Comparison of ENCODE assay signal across 16 cellular contexts in genomic region chr1:151352001-151352718, GRCh38. TPM values are rescaled to one million over a fixed set of nuclear protein-coding genes. Genes with fewer than 3 reads are reported as not detected.
DNase-seq lines count a peak whose midpoint lies in the region; ATAC-seq and TF ChIP-seq lines count a peak whose summit lies in the region.
"Had no signal": no experiment of that assay in that cellular context is flagged by ENCODE, and none has a peak within 500 bp of the region (broad histone marks: within the 10 kb centered on the region; RNA-seq: fewer than 3 reads in every experiment).

No MANE protein-coding gene starts in this region.

- no peak overlapping the region for H2AK5ac ChIP-seq in trophoblast cell (ENCODE audit: low read length)

- POLR2A ChIA-PET in PC-3 (lab: Charles Lee; ENCODE audit: unreplicated experiment) = no interaction called here
- POLR2A ChIA-PET in activated CD8-positive, alpha-beta T cell treated with anti-CD3 and anti-CD28 coated beads, Interleukin-2, amount 10 ng/mL, durations not matched to agents 7 days and 5 days (lab: Charles Lee) = interaction anchor here (0.6 kb wide), 2 partner anchors 11 to 348 kb away, joined by 3 to 5 read pairs; no protein-coding TSS in a partner anchor

- H3K18ac ChIP-seq in trophoblast cell (ENCODE audit: low read length) = no peak overlapping the region

- no peak overlapping the region for H4K12ac ChIP-seq in trophoblast cell (ENCODE audit: low read depth, low read length)

- H3K14ac ChIP-seq in trophoblast cell (ENCODE audit: low read length) = no peak overlapping the region

- H2BK5ac ChIP-seq in trophoblast cell (ENCODE audit: low read depth, low read length, poor library complexity) = no peak overlapping the region

- H3K27me3 Mint-ChIP-seq in activated CD8-positive, alpha-beta T cell treated with anti-CD3 and anti-CD28 coated beads, Interleukin-2, amount 10 ng/mL, durations not matched to agents 7 days and 5 days (ENCODE audit: low read depth) = peaks cover 3% of the 10 kb centered on the region
- H3K27me3 Mint-ChIP-seq: activated naive CD8-positive, alpha-beta T cell treated with anti-CD3 and anti-CD28 coated beads, Interleukin-2, amount 50 U/mL, for 24 hours; CD4-positive, CD25-positive, alpha-beta regulatory T cell; natural killer cell treated with Interleukin-12 subunit alpha and Interleukin-12 subunit beta and Interleukin-15 and Interleukin-18, amount 100 ng/mL, for 72 hours had no signal

- H3K4me1 ChIP-seq in Karpas-422 (ENCODE audit: low read length) = peaks cover 13% of the 10 kb centered on the region
- H3K4me1 ChIP-seq in PC-3 (ENCODE audit: insufficient read depth, low read length) = peaks cover 5% of the 10 kb centered on the region; the same call in 1 of the 2 replicates
- H3K4me1 ChIP-seq in trophoblast cell (ENCODE audit: control insufficient read depth in 1 of 2, insufficient read depth in 2 of 2, low read length in 2 of 2) = peaks cover 0 to 4% of the 10 kb centered on the region in 2 experiments

- no peak overlapping the region for H2BK120ac ChIP-seq in trophoblast cell (ENCODE audit: insufficient read depth, low read length, poor library complexity)

- WGBS in trophoblast cell (ENCODE audit: extremely low coverage, insufficient coverage, insufficient read length) = no CpG with 5 or more reads among the region's 6 CpGs

- H3K79me2 ChIP-seq in Karpas-422 (ENCODE audit: low read length) (no peaks in the 10 kb centered on the region), PC-3 (ENCODE audit: low read length) (no peaks in the 10 kb centered on the region), trophoblast cell (ENCODE audit: control insufficient read depth, insufficient read depth, low read length, poor library complexity) (no peaks in the 10 kb centered on the region)

- no peak overlapping the region for H3K4ac ChIP-seq in trophoblast cell (ENCODE audit: low read depth, low read length)

- no peaks in the 10 kb centered on the region for H3K9me3 Mint-ChIP-seq in activated CD8-positive, alpha-beta T cell treated with anti-CD3 and anti-CD28 coated beads, Interleukin-2, amount 10 ng/mL, durations not matched to agents 7 days and 5 days (ENCODE audit: insufficient read depth)
- H3K9me3 Mint-ChIP-seq: natural killer cell treated with Interleukin-12 subunit alpha and Interleukin-12 subunit beta and Interleukin-15 and Interleukin-18, amount 100 ng/mL, for 72 hours had no signal

- H3K4me3 ChIP-seq in Karpas-422 (ENCODE audit: low read length) = no peak overlapping the region
- H3K4me3 ChIP-seq in PC-3 (ENCODE audit: low read length) = no peak overlapping the region
- H3K4me3 ChIP-seq in trophoblast cell (ENCODE audit: low read depth, low read length) = no peak overlapping the region
- H3K4me3 ChIP-seq: transverse colon had no signal

- H3K9ac ChIP-seq in Karpas-422 (ENCODE audit: low read length) = no peak overlapping the region
- no peak overlapping the region for H3K9ac ChIP-seq in PC-3 (ENCODE audit: low read length)
- peak overlapping the region; percentile 48 for H3K9ac ChIP-seq in trophoblast cell (ENCODE audit: low read length)

- no peak overlapping the region for H3K27ac ChIP-seq in Karpas-422 (ENCODE audit: low read length)
- H3K27ac ChIP-seq in PC-3 (ENCODE audit: low read length) = no peak overlapping the region
- no peak overlapping the region for H3K27ac ChIP-seq in trophoblast cell (ENCODE audit: low read depth, low read length)
- H3K27ac ChIP-seq: transverse colon had no signal

- no peak for ATAC-seq in PC-3
- ATAC-seq in activated CD8-positive, alpha-beta T cell treated with anti-CD3 and anti-CD28 coated beads, Interleukin-2, amount 10 ng/mL, durations not matched to agents 7 days and 5 days = no peak
- ATAC-seq: activated CD4-positive, CD25-positive, alpha-beta regulatory T cell treated with anti-CD3 and anti-CD28 coated beads, Interleukin-2, amount 50 U/mL, for 24 hours; activated naive CD8-positive, alpha-beta T cell treated with anti-CD3 and anti-CD28 coated beads, Interleukin-2, amount 50 U/mL, for 24 hours; left ventricle myocardium superior; natural killer cell treated with Interleukin-12 subunit alpha and Interleukin-12 subunit beta and Interleukin-15 and Interleukin-18, amount 100 ng/mL, for 72 hours; right cardiac atrium had no signal

- no peak overlapping the region for H4K91ac ChIP-seq in trophoblast cell (ENCODE audit: low read depth, low read length)

- no peaks in the 10 kb centered on the region for H3F3A ChIP-seq in PC-3 (ENCODE audit: low read length, unreplicated experiment)

- no peak overlapping the region for H3K23ac ChIP-seq in trophoblast cell (ENCODE audit: low read length)

- no peaks in the 10 kb centered on the region for H3K27me3 ChIP-seq in Karpas-422 (ENCODE audit: low read length)
- H3K27me3 ChIP-seq in PC-3 (ENCODE audit: low read length) = no peaks in the 10 kb centered on the region
- H3K27me3 ChIP-seq in trophoblast cell (ENCODE audit: insufficient read depth, low read length) = no peaks in the 10 kb centered on the region
- H3K27me3 ChIP-seq: transverse colon had no signal

- DNase-seq in Karpas-422 = peak; percentile 62
- peak; percentile 57 for DNase-seq in PC-3
- peak; percentile 21 to 49 for DNase-seq in dermis microvascular lymphatic vessel endothelial cell (ENCODE audit: low read depth in 2 of 2)
- no peak for DNase-seq in trophoblast cell
- DNase-seq in activated effector memory CD4-positive, alpha-beta T cell treated with anti-CD3 and anti-CD28 coated beads, Interleukin-2, amount 50 U/mL, for 16 hours = no peak
- no peak for DNase-seq in AG08395 (ENCODE audit: low spot score)
- DNase-seq in activated CD8-positive, alpha-beta T cell treated with anti-CD3 and anti-CD28 coated beads, Interleukin-2, amount 10 ng/mL, durations not matched to agents 7 days and 5 days = no peak
- DNase-seq: activated naive CD8-positive, alpha-beta T cell treated with anti-CD3 and anti-CD28 coated beads, Interleukin-2, amount 50 U/mL, for 24 hours; activated T-cell treated with anti-CD3 and anti-CD28 coated beads for 4 hours; CD4-positive, CD25-positive, alpha-beta regulatory T cell; left ventricle myocardium superior; right cardiac atrium; stimulated activated CD4-positive, alpha-beta T cell treated with anti-CD3 and anti-CD28 coated beads, Interleukin-2, amount 100 ng/mL, for 48 hours; transverse colon had no signal

- H3K9me2 ChIP-seq in Karpas-422 (replicated peaks; ENCODE audit: insufficient read depth, low read length) (no peaks in the 10 kb centered on the region), PC-3 (replicated peaks; ENCODE audit: low read length) (no peaks in the 10 kb centered on the region)

- CTCF ChIA-PET in PC-3 (lab: Charles Lee) = interaction anchor here (0.6 kb wide), 3 partner anchors 14 to 86 kb away, joined by 3 to 11 read pairs (median 4); no protein-coding TSS in a partner anchor
- CTCF ChIA-PET in activated CD8-positive, alpha-beta T cell treated with anti-CD3 and anti-CD28 coated beads, Interleukin-2, amount 10 ng/mL, durations not matched to agents 7 days and 5 days (lab: Charles Lee) = interaction anchor here (0.8 kb wide), 1 partner anchor 51 kb away, joined by 3 read pairs; no protein-coding TSS in a partner anchor

- H3K9me3 ChIP-seq in Karpas-422 (ENCODE audit: low read length) (peaks cover 8% of the 10 kb centered on the region), PC-3 (ENCODE audit: low read length) (no peaks in the 10 kb centered on the region), trophoblast cell (ENCODE audit: insufficient read depth, low read depth, low read length) (peaks cover 5% of the 10 kb centered on the region)
- H3K9me3 ChIP-seq: transverse colon had no signal

- no peak for TF ChIP-seq CTCF in PC-3 (conservative IDR thresholded peaks at IDR 0.05; ENCODE audit: low read depth, low read length)

- H3K4me3 Mint-ChIP-seq in activated CD8-positive, alpha-beta T cell treated with anti-CD3 and anti-CD28 coated beads, Interleukin-2, amount 10 ng/mL, durations not matched to agents 7 days and 5 days = no peak overlapping the region
- H3K4me3 Mint-ChIP-seq: activated naive CD8-positive, alpha-beta T cell treated with anti-CD3 and anti-CD28 coated beads, Interleukin-2, amount 50 U/mL, for 24 hours; CD4-positive, CD25-positive, alpha-beta regulatory T cell; natural killer cell treated with Interleukin-12 subunit alpha and Interleukin-12 subunit beta and Interleukin-15 and Interleukin-18, amount 100 ng/mL, for 72 hours had no signal

- no peak overlapping the region for H3K4me2 ChIP-seq in Karpas-422 (ENCODE audit: low read depth, low read length, poor library complexity, severe bottlenecking)
- H3K4me2 ChIP-seq in PC-3 (ENCODE audit: low read length) = no peak overlapping the region
- H3K4me2 ChIP-seq in trophoblast cell (ENCODE audit: low read length) = no peak overlapping the region

- H2AFZ ChIP-seq in Karpas-422 (ENCODE audit: low read length) (0 out of 2 replicates have a peak overlapping the region, but pooled peaks have one; percentile 36), PC-3 (ENCODE audit: low read length) (no peak overlapping the region), trophoblast cell (ENCODE audit: insufficient read depth, low read length, poor library complexity) (no peak overlapping the region)

- no TSS peak for BruUV-seq in PC-3 (replicated peaks; lab: Mats Ljungman, UMichigan)

- H4K20me1 ChIP-seq in Karpas-422 (ENCODE audit: insufficient read depth, low read depth, low read length) (no peaks in the 10 kb centered on the region), PC-3 (ENCODE audit: low read length) (no peaks in the 10 kb centered on the region)

- H3K36me3 ChIP-seq in Karpas-422 (ENCODE audit: insufficient read depth, low read length) (no peaks in the 10 kb centered on the region), PC-3 (ENCODE audit: low read depth, low read length) (no peaks in the 10 kb centered on the region; the same call in 1 of the 2 replicates), trophoblast cell (ENCODE audit: control insufficient read depth in 1 of 2, insufficient read depth in 2 of 2, low read length in 2 of 2) (no peaks in the 10 kb centered on the region)
- H3K36me3 ChIP-seq: transverse colon had no signal

- peaks cover 4% of the 10 kb centered on the region for H3K36me3 Mint-ChIP-seq in activated CD8-positive, alpha-beta T cell treated with anti-CD3 and anti-CD28 coated beads, Interleukin-2, amount 10 ng/mL, durations not matched to agents 7 days and 5 days (ENCODE audit: low read depth)
- H3K36me3 Mint-ChIP-seq: natural killer cell treated with Interleukin-12 subunit alpha and Interleukin-12 subunit beta and Interleukin-15 and Interleukin-18, amount 100 ng/mL, for 72 hours had no signal

- no peak overlapping the region for H2BK12ac ChIP-seq in trophoblast cell (ENCODE audit: low read length)

- no peaks in the 10 kb centered on the region for H3K79me1 ChIP-seq in trophoblast cell (ENCODE audit: low read length)

- H3K4me1 Mint-ChIP-seq in activated CD8-positive, alpha-beta T cell treated with anti-CD3 and anti-CD28 coated beads, Interleukin-2, amount 10 ng/mL, durations not matched to agents 7 days and 5 days (ENCODE audit: low read depth) = peaks cover 10% of the 10 kb centered on the region

- H4K8ac ChIP-seq in trophoblast cell (ENCODE audit: low read depth, low read length) = no peak overlapping the region

- intact Hi-C loops in PC-3 (cut with micrococcal nuclease) = no loop called here

- no peak overlapping the region for H3K27ac Mint-ChIP-seq in activated CD8-positive, alpha-beta T cell treated with anti-CD3 and anti-CD28 coated beads, Interleukin-2, amount 10 ng/mL, durations not matched to agents 7 days and 5 days
- H3K27ac Mint-ChIP-seq: activated naive CD8-positive, alpha-beta T cell treated with anti-CD3 and anti-CD28 coated beads, Interleukin-2, amount 50 U/mL, for 24 hours; CD4-positive, CD25-positive, alpha-beta regulatory T cell; natural killer cell treated with Interleukin-12 subunit alpha and Interleukin-12 subunit beta and Interleukin-15 and Interleukin-18, amount 100 ng/mL, for 72 hours had no signal

RNA-seq across cellular contexts. Expression of gene RFX5, which starts 5.1 kb away (rescaled TPM):
- 101 and 159 TPM in 2 replicates for total RNA-seq in Karpas-422 (2014; rRNA removed; shearing (Covaris generic); ENCODE audit: low replicate concordance)
- total RNA-seq in PC-3 (2014; rRNA removed) = 34.1 and 41.0 TPM in 2 replicates
- total RNA-seq in dermis microvascular lymphatic vessel endothelial cell = 40.7 and 48.7 TPM in 2 replicates
- 21.0 and 23.2 TPM in 2 replicates for polyA plus RNA-seq in trophoblast cell (2013)
- 10 to 100 TPM; 59.3 to 63.9 TPM for total RNA-seq in activated CD8-positive, alpha-beta T cell treated with anti-CD3 and anti-CD28 coated beads, Interleukin-2, amount 10 ng/mL, durations not matched to agents 7 days and 5 days

RNA-seq across cellular contexts. Expression of gene SELENBP1, which starts 20.3 kb away (rescaled TPM):
- total RNA-seq in Karpas-422 (2014; rRNA removed; shearing (Covaris generic); ENCODE audit: low replicate concordance) = not detected in 2 replicates
- total RNA-seq in PC-3 (2014; rRNA removed) (29.8 and 73.5 TPM in 2 replicates), dermis microvascular lymphatic vessel endothelial cell (0.13 and 0.25 TPM in 2 replicates)
- 5.4 and 5.9 TPM in 2 replicates for polyA plus RNA-seq in trophoblast cell (2013)
- total RNA-seq in activated CD8-positive, alpha-beta T cell treated with anti-CD3 and anti-CD28 coated beads, Interleukin-2, amount 10 ng/mL, durations not matched to agents 7 days and 5 days = not detected
- total RNA-seq: CD4-positive, CD25-positive, alpha-beta regulatory T cell; natural killer cell treated with Interleukin-12 subunit alpha and Interleukin-12 subunit beta and Interleukin-15 and Interleukin-18, amount 100 ng/mL, for 72 hours had no signal
- polyA plus RNA-seq: CD4-positive, CD25-positive, alpha-beta regulatory T cell had no signal

RNA-seq across cellular contexts. Expression of gene PI4KB, which starts 24.9 kb away (rescaled TPM):
- 29.4 and 42.6 TPM in 2 replicates for total RNA-seq in Karpas-422 (2014; rRNA removed; shearing (Covaris generic); ENCODE audit: low replicate concordance)
- total RNA-seq in PC-3 (2014; rRNA removed) (75.6 and 99.5 TPM in 2 replicates), dermis microvascular lymphatic vessel endothelial cell (29.7 and 38.1 TPM in 2 replicates)
- polyA plus RNA-seq in trophoblast cell (2013) = 32.5 and 35.5 TPM in 2 replicates
- 10 to 100 TPM; 56.0 to 70.2 TPM for total RNA-seq in activated CD8-positive, alpha-beta T cell treated with anti-CD3 and anti-CD28 coated beads, Interleukin-2, amount 10 ng/mL, durations not matched to agents 7 days and 5 days

RNA-seq across cellular contexts. Expression of gene PSMB4, which starts 47.2 kb away (rescaled TPM):
- 346 and 381 TPM in 2 replicates for total RNA-seq in Karpas-422 (2014; rRNA removed; shearing (Covaris generic); ENCODE audit: low replicate concordance)
- total RNA-seq in PC-3 (2014; rRNA removed) (734 and 818 TPM in 2 replicates), dermis microvascular lymphatic vessel endothelial cell (435 and 447 TPM in 2 replicates)
- polyA plus RNA-seq in trophoblast cell (2013) = 411 and 419 TPM in 2 replicates
- total RNA-seq in activated CD8-positive, alpha-beta T cell treated with anti-CD3 and anti-CD28 coated beads, Interleukin-2, amount 10 ng/mL, durations not matched to agents 7 days and 5 days = 100 to 1,000 TPM; 292 to 303 TPM

Comparison
In these comparisons a context has a peak if more than half of its experiments do, and no peak if none do; other contexts are left out.
1. DNase-seq: peak in Karpas-422 (single experiment), PC-3 (single experiment) and dermis microvascular lymphatic vessel endothelial cell (2 of 2); none in trophoblast cell (0 of 2), activated effector memory CD4-positive, alpha-beta T cell treated with anti-CD3 and anti-CD28 coated beads, Interleukin-2, amount 50 U/mL, for 16 hours (single experiment), AG08395 (single experiment) and activated CD8-positive, alpha-beta T cell treated with anti-CD3 and anti-CD28 coated beads, Interleukin-2, amount 10 ng/mL, durations not matched to agents 7 days and 5 days (single experiment).
2. RNA of gene SELENBP1, which starts 20.3 kb away (total RNA-seq): 29.8 to 73.5 TPM in PC-3; 0.13 to 0.25 TPM in dermis microvascular lymphatic vessel endothelial cell, not detected in Karpas-422 and not detected in activated CD8-positive, alpha-beta T cell treated with anti-CD3 and anti-CD28 coated beads, Interleukin-2, amount 10 ng/mL, durations not matched to agents 7 days and 5 days; every median in the first group is over 10 times any median in the second.